Comparison of ENCODE assay signal across 13 cellular contexts in the genomic region with DNA sequence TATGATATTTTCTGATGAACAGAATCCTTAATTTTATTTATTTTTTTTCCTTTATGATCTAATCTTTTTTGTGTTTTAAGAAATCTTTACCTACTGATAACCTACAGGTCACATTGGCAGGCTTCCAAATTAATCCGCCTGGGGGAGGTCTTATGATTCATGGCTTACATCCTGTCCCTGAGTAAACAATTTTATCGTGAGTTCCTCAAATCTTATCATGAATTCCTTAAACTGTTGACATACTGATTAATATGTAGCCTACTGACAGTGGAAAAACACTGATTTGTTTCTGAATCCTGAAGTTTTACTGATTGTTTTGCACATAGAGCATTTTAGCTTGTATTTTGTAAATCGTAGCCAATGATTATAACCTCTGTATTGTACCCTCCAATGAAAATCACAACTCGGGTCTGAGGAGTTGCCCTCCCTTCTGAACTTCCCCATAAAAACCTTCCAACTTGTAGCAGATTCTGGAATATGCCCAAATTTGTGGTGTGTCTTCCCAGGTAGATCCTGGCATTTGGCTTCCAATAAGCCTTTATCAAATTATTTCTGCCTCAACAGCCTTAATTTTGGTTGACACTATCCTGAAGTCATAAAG.
DNase-seq lines count a peak whose midpoint lies in the region; ATAC-seq, FAIRE-seq and TF ChIP-seq lines count a peak whose summit lies in the region.
"Had no signal": no experiment of that assay in that cellular context is flagged by ENCODE, and none has a peak within 500 bp of the region (broad histone marks: within the 10 kb centered on the region; RNA-seq: fewer than 3 reads in every experiment).

No MANE protein-coding gene starts in this region.

- H3K9me3 ChIP-seq in RWPE2 (ENCODE audit: severe bottlenecking): peaks cover 10% of the 10 kb centered on the region
- H3K9me3 ChIP-seq in spleen: peaks cover 0 to 6% (median 0%) of the 10 kb centered on the region in 8 donors

- peaks cover 3% of the 10 kb centered on the region for H3K27me3 ChIP-seq in RWPE2 (ENCODE audit: insufficient read depth, poor library complexity, severe bottlenecking)
- H3K27me3 ChIP-seq in spleen (replicated peaks in 1 of 7): no peaks in the 10 kb centered on the region
- H3K27me3 ChIP-seq: sigmoid colon had no signal

- ATAC-seq in RWPE2 (ENCODE audit: low read depth) (peak; percentile 57; the same call in 2 of the 3 replicates), HG03025 (IDR thresholded peaks at IDR 0.05; ENCODE audit: low FRiP score, unreplicated experiment) (no peak)

- H3K4me3 ChIP-seq in RWPE2 (ENCODE audit: severe bottlenecking) (no peak overlapping the region), fibroblast of the aortic adventitia (ENCODE audit: low read depth, low read length) (no peak overlapping the region), spleen (no peak overlapping the region)
- H3K4me3 ChIP-seq: sigmoid colon had no signal

- H3K27ac ChIP-seq in RWPE2 (ENCODE audit: poor library complexity, severe bottlenecking) (peak overlapping the region; percentile 46), spleen (no peak overlapping the region)
- H3K27ac ChIP-seq: HL-60, sigmoid colon had no signal

- TF ChIP-seq CTCF in RWPE2 (IDR thresholded peaks at IDR 0.05; ENCODE audit: poor library complexity, severe bottlenecking): no peak
- no peak for TF ChIP-seq CTCF in fibroblast of the aortic adventitia (IDR thresholded peaks at IDR 0.05; ENCODE audit: insufficient read depth, low read length)
- TF ChIP-seq CTCF in spleen (IDR thresholded peaks at IDR 0.05 in 8 of 11, conservative IDR thresholded peaks at IDR 0.05 in 3 of 11): no peak

- H3K36me3 ChIP-seq in RWPE2 (ENCODE audit: low read depth): no peaks in the 10 kb centered on the region
- H3K36me3 ChIP-seq in spleen: no peaks in the 10 kb centered on the region
- H3K36me3 ChIP-seq: sigmoid colon had no signal

- H3K4me1 ChIP-seq in RWPE2 (ENCODE audit: insufficient read depth, poor library complexity, severe bottlenecking): peaks cover 12% of the 10 kb centered on the region
- no peaks in the 10 kb centered on the region for H3K4me1 ChIP-seq in spleen
- H3K4me1 ChIP-seq: sigmoid colon had no signal

- WGBS in spleen, 5 donors: 44 to 57% (median 50%) methylated on average over 4 of the region's 4 CpGs

- peak; percentile 56 for FAIRE-seq in G401.6 (lab: Jason Lieb, UNC)
- FAIRE-seq: endometrium had no signal

- TF ChIP-seq POLR2A in spleen (IDR thresholded peaks at IDR 0.05): no peak

- DNase-seq in RWPE2 (ENCODE audit: low spot score) (no peak), fibroblast of the aortic adventitia (ENCODE audit: low read depth) (peak; percentile 90), pulmonary artery endothelial cell (ENCODE audit: low read depth, low spot score) (peak; percentile 88), spleen (no peak), NCI-H128 (lab: John Stamatoyannopoulos, UW; ENCODE audit: unreplicated experiment) (no peak)
- DNase-seq: activated CD4-positive, CD25-positive, alpha-beta regulatory T cell treated with anti-CD3 and anti-CD28 coated beads, Interleukin-2, amount 50 U/mL, for 72 hours; aorta; NCI-H510A treated with DMSO at 0.1 percent for 48 hours; sigmoid colon had no signal

- intact Hi-C loops in spleen (cut with DNase I; ENCODE audit: low total_unique reads): no loop called here

Comparison
In these comparisons a context has a peak if more than half of its experiments do, and no peak if none do; other contexts are left out.
1. DNase-seq: peak in fibroblast of the aortic adventitia (single experiment) and pulmonary artery endothelial cell (single experiment); none in RWPE2 (single experiment), spleen (single experiment) and NCI-H128 (single experiment).